ENCODE assay signal across 22 cellular contexts in genomic region chr4:145248971-145249370, GRCh38.
A peak's percentile ranks its signal among the peaks of the same experiment; 100 is the strongest.
DNase-seq lines count a peak whose midpoint lies in the region; FAIRE-seq and TF ChIP-seq lines count a peak whose summit lies in the region.
"Had no signal": no experiment of that assay in that cellular context is flagged by ENCODE, and none has a peak within 500 bp of the region (broad histone marks: within the 10 kb centered on the region; RNA-seq: fewer than 3 reads in every experiment).

No MANE protein-coding gene starts in this region.

- FAIRE-seq in H54 (lab: Jason Lieb, UNC), result no peak
- FAIRE-seq: A204.1, D721Med, G401.6, GM12891, GM19239 had no signal

- no peak overlapping the region for H2AFZ ChIP-seq in osteoblast (ENCODE audit: low read length)

- H3K27ac ChIP-seq in SK-N-MC, result peak overlapping the region; percentile 90
- no peak overlapping the region for H3K27ac ChIP-seq in dorsolateral prefrontal cortex
- H3K27ac ChIP-seq in osteoblast (ENCODE audit: low read depth, low read length), result no peak overlapping the region
- H3K27ac ChIP-seq: BLaER1 had no signal

- H3K4me2 ChIP-seq in osteoblast (ENCODE audit: insufficient read depth, low read length), result no peak overlapping the region
- H3K4me2 ChIP-seq: BLaER1 had no signal

- H3K27me3 ChIP-seq in dorsolateral prefrontal cortex (peaks cover 0 to 7% (median 0%) of the 10 kb centered on the region in 45 donors), osteoblast (ENCODE audit: insufficient read depth, low read length) (peaks cover 23% of the 10 kb centered on the region)
- H3K27me3 ChIP-seq: BLaER1 had no signal

- intact Hi-C loops in dorsolateral prefrontal cortex (cut with DNase I), result no loop called here

- no peak for TF ChIP-seq POLR2A in H54 (IDR thresholded peaks at IDR 0.05; ENCODE audit: low read depth, low read length)

- no peak for DNase-seq in SK-N-MC (ENCODE audit: low read depth, low spot score)
- DNase-seq in putamen (ENCODE audit: low spot score), result peak; percentile 81
- peak; percentile 5 for DNase-seq in stromal cell of bone marrow (ENCODE audit: low read depth)
- no peak for DNase-seq in dorsolateral prefrontal cortex
- no peak for DNase-seq in osteoblast (ENCODE audit: insufficient read length, low spot score, missing footprints)
- no peak for DNase-seq in H54 (ENCODE audit: insufficient read length, low spot score)
- DNase-seq: 8988T; ACHN; BE2C; C1 segment of cervical spinal cord; Caco-2; Calu3; CD4-positive, CD25-positive, alpha-beta regulatory T cell; CD8-positive, alpha-beta T cell; DMS79 treated with DMSO at 0.1 percent for 48 hours; GF-D8 had no signal

- H3K4me3 ChIP-seq in SK-N-MC, result peak overlapping the region; percentile 30
- no peak overlapping the region for H3K4me3 ChIP-seq in dorsolateral prefrontal cortex
- H3K4me3 ChIP-seq in osteoblast (ENCODE audit: insufficient read depth, low read length), result no peak overlapping the region
- H3K4me3 ChIP-seq: BLaER1 had no signal

- peak overlapping the region; percentile 1 for H3K9ac ChIP-seq in SK-N-MC (ENCODE audit: insufficient read length)
- H3K9ac ChIP-seq: BLaER1 had no signal

- TF ChIP-seq CTCF in dorsolateral prefrontal cortex (IDR thresholded peaks at IDR 0.05 in 54 of 56, conservative IDR thresholded peaks at IDR 0.05 in 2 of 56; ENCODE audit: low read depth in 1 of 56, partially characterized antibody in 56 of 56) (no peak), osteoblast (IDR thresholded peaks at IDR 0.05; ENCODE audit: extremely low read depth, low read depth, low read length) (no peak)

- H3K9me3 ChIP-seq in SK-N-MC (ENCODE audit: low read depth, low read length), result no peaks in the 10 kb centered on the region
- no peaks in the 10 kb centered on the region for H3K9me3 ChIP-seq in osteoblast (ENCODE audit: low read depth, low read length)
- H3K9me3 ChIP-seq: BE2C, Caco-2 had no signal

- H3K79me2 ChIP-seq in osteoblast (ENCODE audit: insufficient read depth, low read length), result no peaks in the 10 kb centered on the region

- H3K4me1 ChIP-seq in osteoblast (ENCODE audit: insufficient read depth, low read length), result no peaks in the 10 kb centered on the region
- H3K4me1 ChIP-seq: BE2C, BLaER1, Caco-2 had no signal

- H3K36me3 ChIP-seq in SK-N-MC (ENCODE audit: insufficient read depth, low read length) (no peaks in the 10 kb centered on the region), osteoblast (ENCODE audit: insufficient read depth, low read length) (no peaks in the 10 kb centered on the region)
- H3K36me3 ChIP-seq: BE2C, BLaER1 had no signal

- H4K20me1 ChIP-seq in osteoblast (ENCODE audit: insufficient read depth, low read length), result no peaks in the 10 kb centered on the region
- H4K20me1 ChIP-seq: BLaER1 had no signal

Comparison
In these comparisons a context has a peak if more than half of its experiments do, and no peak if none do; other contexts are left out.
1. DNase-seq: peak in putamen (single experiment) and stromal cell of bone marrow (single experiment); none in SK-N-MC (single experiment), dorsolateral prefrontal cortex (0 of 10), osteoblast (single experiment) and H54 (single experiment).